In genomic region chrX:107629533-107629909, GRCh38 we compare ENCODE assay signal across 7 cellular contexts. TPM values are rescaled to one million over a fixed set of nuclear protein-coding genes. Genes with fewer than 3 reads are reported as not detected.
DNase-seq lines count a peak whose midpoint lies in the region; ATAC-seq and TF ChIP-seq lines count a peak whose summit lies in the region.

No MANE protein-coding gene starts in this region.

- DNase-seq in EH (ENCODE audit: low read depth): peak; percentile 36
- DNase-seq in WERI-Rb-1: no peak
- DNase-seq in left ventricle myocardium superior: no peak
- DNase-seq in epidermal melanocyte (ENCODE audit: insufficient read length, low spot score): no peak
- no peak for DNase-seq in NCI-H1930 (lab: John Stamatoyannopoulos, UW)

- TF ChIP-seq CTCF in WERI-Rb-1 (IDR thresholded peaks at IDR 0.05; ENCODE audit: low read depth, low read length): 0 out of 2 replicates have a peak, but pooled peaks have one; percentile 7

- H3K4me1 ChIP-seq in HUES48 (ENCODE audit: control insufficient read depth, insufficient read depth, low read length): peaks cover 17% of the 10 kb centered on the region

- no peaks in the 10 kb centered on the region for H3K9me3 ChIP-seq in HUES48 (ENCODE audit: control insufficient read depth, insufficient read depth, low read length)
- H3K9me3 ChIP-seq in WERI-Rb-1 (ENCODE audit: severe bottlenecking): no peaks in the 10 kb centered on the region

- H3K4me3 ChIP-seq in HUES48 (ENCODE audit: low read depth, low read length) (peak overlapping the region; percentile 96), WERI-Rb-1 (ENCODE audit: low read depth, low read length) (peak overlapping the region; percentile 60), skin epidermis (peak overlapping the region; percentile 43 to 73 (median 56))

- peaks cover 13% of the 10 kb centered on the region; the same call in 1 of the 2 replicates for H3K36me3 ChIP-seq in HUES48 (ENCODE audit: control insufficient read depth, insufficient read depth, low read length)
- no peaks in the 10 kb centered on the region for H3K36me3 ChIP-seq in WERI-Rb-1

- peak overlapping the region; percentile 89 for H3K9ac ChIP-seq in HUES48 (ENCODE audit: low read depth, low read length)

- intact Hi-C loops in left ventricle myocardium superior (cut with micrococcal nuclease): no loop called here

- no peak overlapping the region for H3K27ac ChIP-seq in HUES48 (ENCODE audit: low read depth, low read length)
- H3K27ac ChIP-seq in WERI-Rb-1: no peak overlapping the region; the same call in 1 of the 2 replicates
- H3K27ac ChIP-seq in skin epidermis: no peak overlapping the region

- ATAC-seq in left ventricle myocardium superior: peak; percentile 30

- H3K27me3 ChIP-seq in HUES48 (ENCODE audit: control insufficient read depth, insufficient read depth, low read length) (no peaks in the 10 kb centered on the region), WERI-Rb-1 (ENCODE audit: insufficient read depth, low read depth, severe bottlenecking) (peaks cover 11% of the 10 kb centered on the region)

RNA-seq across cellular contexts. Expression of gene PRPS1, which starts 1.2 kb away (rescaled TPM):
- total RNA-seq in left ventricle myocardium superior: 27.4 TPM
